In the genomic region with DNA sequence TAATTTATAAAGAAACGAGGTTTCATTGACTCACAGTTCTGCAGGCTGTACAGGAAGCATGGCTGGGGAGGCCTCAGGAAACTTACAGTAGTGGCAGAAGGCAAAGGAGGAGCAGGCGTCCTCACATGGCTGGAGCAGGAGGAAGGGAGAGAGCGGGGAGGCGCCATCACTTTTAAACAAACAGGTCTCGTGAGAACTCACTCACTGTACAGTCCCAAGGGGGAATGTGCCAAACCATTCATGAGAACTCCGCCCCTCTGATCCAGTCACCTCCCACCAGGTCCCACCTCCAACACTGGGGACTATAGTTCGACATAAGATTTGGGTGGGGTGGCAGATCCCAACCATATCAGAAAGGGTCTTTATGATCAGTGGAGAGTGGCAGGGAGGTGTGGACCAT, we compare ENCODE assay signal across 17 cellular contexts.
"Had no signal": no experiment of that assay in that cellular context is flagged by ENCODE, and none has a peak within 500 bp of the region (broad histone marks: within the 10 kb centered on the region; RNA-seq: fewer than 3 reads in every experiment).

No MANE protein-coding gene starts in this region.

- H3K27me3 ChIP-seq: thyroid gland had no signal

- H3K4me1 ChIP-seq: prostate gland had no signal

- H3K27ac ChIP-seq: esophagus muscularis mucosa, hepatocyte, lower lobe of right lung, prostate gland, thyroid gland had no signal

- FAIRE-seq: endothelial cell of umbilical vein, frontal cortex had no signal

- H3K4me3 ChIP-seq: esophagus muscularis mucosa, hepatocyte, lower lobe of right lung, prostate gland, thyroid gland had no signal

- H3K9me3 ChIP-seq: esophagus muscularis mucosa, lower lobe of right lung, prostate gland, thyroid gland had no signal

- DNase-seq: activated naive CD4-positive, alpha-beta T cell treated with anti-CD3 and anti-CD28 coated beads for 36 hours; activated T-cell treated with anti-CD3 and anti-CD28 coated beads, Interleukin-2, amount 50 U/mL, for 24 hours; amygdala; effector CD8-positive, alpha-beta T cell; glutamatergic neuron; immature natural killer cell; naive B cell; stimulated activated CD4-positive, alpha-beta T cell treated with anti-CD3 and anti-CD28 coated beads, Interleukin-4, amount 100 ng/mL, for 24 hours; stimulated activated naive CD8-positive, alpha-beta T cell treated with anti-CD3 and anti-CD28 coated beads, Interleukin-15, Interleukin-2, amounts not matched to agents 100 U/mL and 50 U/mL, for 24 hours; T1000; thyroid gland had no signal

- H3K36me3 ChIP-seq: esophagus muscularis mucosa, lower lobe of right lung, prostate gland, thyroid gland had no signal
